Comparison of ENCODE assay signal across 1 cellular context in the genomic region with DNA sequence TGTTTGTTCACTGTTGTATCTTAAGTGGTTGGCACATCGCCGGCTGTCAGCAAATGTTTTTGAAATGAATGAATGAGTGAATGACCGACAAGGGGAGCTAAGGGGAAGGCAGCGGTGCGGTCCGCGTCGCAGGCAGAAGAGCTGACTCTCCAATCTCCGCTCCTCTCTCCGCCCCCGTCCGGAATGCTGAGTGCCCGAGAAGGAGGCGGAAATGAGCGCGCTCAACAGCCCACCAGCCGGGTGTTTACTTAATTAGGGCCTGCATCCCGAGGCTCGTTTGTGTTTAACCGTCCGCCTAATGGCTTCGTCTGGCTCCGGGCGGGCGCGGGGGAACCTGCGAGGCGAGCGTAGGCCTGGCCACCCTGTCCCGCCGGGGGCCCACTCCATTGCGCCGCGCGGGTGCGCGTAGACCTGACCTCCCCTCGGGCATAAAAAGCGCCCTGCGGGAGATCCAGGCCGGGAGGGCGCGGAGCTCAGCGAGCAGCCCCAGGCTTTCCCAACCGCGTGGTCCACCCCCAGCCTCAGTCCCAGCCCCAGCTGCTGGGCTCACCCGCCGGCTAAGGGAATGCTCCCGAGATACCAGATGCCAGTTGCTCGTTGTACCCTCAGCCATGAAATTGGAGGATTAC.
TF ChIP-seq lines count a peak whose summit lies in the region.

No MANE protein-coding gene starts in this region.

TF ChIP-seq in H1, 55 proteins besides CTCF, POLR2A, EP300 and RAD21 (continued from another document):
- TF ChIP-seq EZH2 (IDR thresholded peaks at IDR 0.05; ENCODE audit: low read depth, low read length, severe bottlenecking) (peak; percentile 34), JUND (IDR thresholded peaks at IDR 0.05; ENCODE audit: low read length) (no peak), HDAC2 (IDR thresholded peaks at IDR 0.05; ENCODE audit: borderline replicate concordance in 1 of 2, low read depth in 2 of 2, low read length in 2 of 2) (0 out of 4 replicates have a peak, but pooled peaks of 1 of the 2 experiments have one; percentile 23), CHD1 (IDR thresholded peaks at IDR 0.05; ENCODE audit: low read depth, low read length) (no peak), PHF8 (conservative IDR thresholded peaks at IDR 0.05; ENCODE audit: low read depth, low read length) (peak; percentile 61), ASH2L (IDR thresholded peaks at IDR 0.05; ENCODE audit: low read length) (peak; percentile 83), HDAC6 (IDR thresholded peaks at IDR 0.05; ENCODE audit: low read depth, low read length) (no peak), GTF2F1 (IDR thresholded peaks at IDR 0.05; ENCODE audit: borderline replicate concordance, low read depth, low read length) (no peak; the same call in 1 of the 2 replicates), ZNF274 (IDR thresholded peaks at IDR 0.05; ENCODE audit: borderline replicate concordance, extremely low read depth, low read length) (no peak), TAF1 (IDR thresholded peaks at IDR 0.05; ENCODE audit: low read depth, low read length) (peak; percentile 51; the same call in 1 of the 2 replicates), USF2 (IDR thresholded peaks at IDR 0.05; ENCODE audit: low read length) (no peak), POLR2AphosphoS5 (IDR thresholded peaks at IDR 0.05; ENCODE audit: low read depth, low read length) (no peak; the same call in 1 of the 2 replicates), ATF2 (IDR thresholded peaks at IDR 0.05; ENCODE audit: low read length) (no peak), BCL11A (IDR thresholded peaks at IDR 0.05; ENCODE audit: low read depth in 2 of 2, low read length in 2 of 2) (no peak), CBX8 (IDR thresholded peaks at IDR 0.05; ENCODE audit: borderline replicate concordance, low read depth, low read length) (no peak), BRCA1 (IDR thresholded peaks at IDR 0.05; ENCODE audit: low read depth, low read length) (no peak), RNF2 (IDR thresholded peaks at IDR 0.05; ENCODE audit: borderline replicate concordance, low read depth, low read length, missing control alignments, poor library complexity, severe bottlenecking) (no peak), TEAD4 (IDR thresholded peaks at IDR 0.05; ENCODE audit: low read depth, low read length) (no peak), CEBPB (IDR thresholded peaks at IDR 0.05; ENCODE audit: low read depth, low read length) (no peak), NANOG (IDR thresholded peaks at IDR 0.05; ENCODE audit: insufficient read depth, low read depth, low read length, poor library complexity, severe bottlenecking) (peak; percentile 9), EGR1 (IDR thresholded peaks at IDR 0.05; ENCODE audit: borderline replicate concordance, low read depth, low read length) (peak; percentile 59; the same call in 1 of the 2 replicates), CTBP2 (IDR thresholded peaks at IDR 0.05; ENCODE audit: borderline replicate concordance, insufficient read depth, insufficient read length, low read length) (no peak), GABPA (IDR thresholded peaks at IDR 0.05; ENCODE audit: borderline replicate concordance, insufficient read depth, low read length) (peak; percentile 60; the same call in 1 of the 2 replicates)
- TF ChIP-seq, protein P1, sequence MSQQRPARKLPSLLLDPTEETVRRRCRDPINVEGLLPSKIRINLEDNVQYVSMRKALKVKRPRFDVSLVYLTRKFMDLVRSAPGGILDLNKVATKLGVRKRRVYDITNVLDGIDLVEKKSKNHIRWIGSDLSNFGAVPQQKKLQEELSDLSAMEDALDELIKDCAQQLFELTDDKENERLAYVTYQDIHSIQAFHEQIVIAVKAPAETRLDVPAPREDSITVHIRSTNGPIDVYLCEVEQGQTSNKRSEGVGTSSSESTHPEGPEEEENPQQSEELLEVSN (IDR thresholded peaks at IDR 0.05) = peak; percentile 87
- TF ChIP-seq, protein P2, sequence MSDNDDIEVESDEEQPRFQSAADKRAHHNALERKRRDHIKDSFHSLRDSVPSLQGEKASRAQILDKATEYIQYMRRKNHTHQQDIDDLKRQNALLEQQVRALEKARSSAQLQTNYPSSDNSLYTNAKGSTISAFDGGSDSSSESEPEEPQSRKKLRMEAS (IDR thresholded peaks at IDR 0.05) = peak; percentile 72; the same call in 1 of the 2 replicates
